Comparison of ENCODE assay signal across 8 cellular contexts in the genomic region with DNA sequence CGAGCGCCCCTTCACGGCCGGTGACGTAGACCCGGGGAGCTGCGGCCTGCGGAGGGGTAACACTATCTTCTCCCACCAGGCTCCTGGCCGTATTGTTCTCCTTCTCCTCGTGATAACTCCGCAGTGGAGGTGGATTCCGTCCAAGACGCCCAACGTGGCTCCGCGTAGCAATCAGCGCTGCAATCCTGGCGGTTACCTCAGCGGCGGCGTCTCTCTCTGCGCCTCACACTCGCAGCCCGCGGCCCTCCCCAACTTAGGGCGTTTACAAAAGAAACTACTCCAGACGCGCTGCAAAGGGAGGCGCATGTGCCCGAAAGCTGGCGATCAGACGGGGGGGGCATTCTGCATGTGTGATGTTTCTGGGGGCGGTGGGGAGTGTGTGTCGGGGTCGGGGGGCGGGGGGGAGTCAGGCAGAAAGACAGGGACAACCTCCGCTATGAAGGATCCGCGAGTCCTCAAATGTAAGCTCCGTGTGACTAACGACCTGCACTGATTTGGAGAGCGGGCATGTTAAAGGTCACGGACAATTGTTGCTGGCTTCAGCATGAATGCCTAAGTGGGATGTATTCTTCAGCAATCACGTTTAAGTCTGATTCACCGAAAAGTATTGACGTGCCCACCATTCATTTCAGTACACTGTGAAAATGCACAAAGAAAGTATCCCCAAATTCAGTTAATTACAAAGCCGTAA. TPM values are rescaled to one million over a fixed set of nuclear protein-coding genes. Genes with fewer than 3 reads are reported as not detected.
DNase-seq lines count a peak whose midpoint lies in the region; ATAC-seq, FAIRE-seq and TF ChIP-seq lines count a peak whose summit lies in the region.

No MANE protein-coding gene starts in this region.

- TF ChIP-seq CTCF in Peyer's patch (IDR thresholded peaks at IDR 0.05), result no peak
- TF ChIP-seq CTCF in astrocyte of the cerebellum (IDR thresholded peaks at IDR 0.05; ENCODE audit: low read depth, low read length, missing control alignments), result no peak

- no peaks in the 10 kb centered on the region for H3K27me3 ChIP-seq in Peyer's patch
- no peaks in the 10 kb centered on the region for H3K27me3 ChIP-seq in small intestine (ENCODE audit: control insufficient read depth in 2 of 2, insufficient read depth in 2 of 2, low read length in 2 of 2)

- ATAC-seq in HG03521 (IDR thresholded peaks at IDR 0.05; ENCODE audit: unreplicated experiment), result no peak

- H3K36me3 ChIP-seq in Peyer's patch (no peaks in the 10 kb centered on the region), small intestine (ENCODE audit: control insufficient read depth in 2 of 2, insufficient read depth in 2 of 2, low read length in 2 of 2) (no peaks in the 10 kb centered on the region)

- H3K4me1 ChIP-seq in Peyer's patch, result peaks cover 0 to 16% (median 4%) of the 10 kb centered on the region in 4 donors
- H3K4me1 ChIP-seq in small intestine (ENCODE audit: control insufficient read depth in 2 of 2, insufficient read depth in 1 of 2, low read depth in 1 of 2, low read length in 1 of 2), result no peaks in the 10 kb centered on the region

- no peak for TF ChIP-seq POLR2A in Peyer's patch (IDR thresholded peaks at IDR 0.05)

- H3K27ac ChIP-seq in Peyer's patch (peak overlapping the region; percentile 63 to 91 (median 74)), small intestine (ENCODE audit: low read depth in 1 of 2, low read length in 1 of 2) (peak overlapping the region in 1 of 2 donors; percentile 90)

- in situ Hi-C loops in astrocyte of the cerebellum (cut with HindIII; ENCODE audit: low sequenced_read_pairs), result no loop called here

- DNase-seq in NCI-H1436 (lab: John Stamatoyannopoulos, UW) (peak; percentile 77), NCI-H1436 treated with DMSO at 0.1 percent for 48 hours (lab: John Stamatoyannopoulos, UW) (no peak), Peyer's patch (peak; percentile 33 to 74 (median 67)), astrocyte of the cerebellum (ENCODE audit: low read depth) (no peak), iPS-NIHi7 (ENCODE audit: extremely low spot score) (peak; percentile 44), small intestine (peak; percentile 56), dermis blood vessel endothelial cell (no peak)

- no peak for FAIRE-seq in small intestine (lab: Jason Lieb, UNC)

- WGBS in small intestine, 3 donors, result 7 to 15% (median 12%) methylated on average over 45 to 47 of the region's 47 CpGs

- H3K9me3 ChIP-seq in Peyer's patch, result no peaks in the 10 kb centered on the region
- no peaks in the 10 kb centered on the region for H3K9me3 ChIP-seq in small intestine (ENCODE audit: control insufficient read depth, low read depth)

- H3K4me3 ChIP-seq in Peyer's patch (peak overlapping the region; percentile 41 to 94 (median 72)), astrocyte of the cerebellum (ENCODE audit: low read depth, low read length) (peak overlapping the region; percentile 83), small intestine (ENCODE audit: low read depth in 1 of 2, low read length in 2 of 2) (peak overlapping the region; percentile 20 to 71)

RNA-seq across cellular contexts. Expression of a gene that starts 1.3 kb away (rescaled TPM):
- total RNA-seq in Peyer's patch (10 to 100 TPM; 19.8 to 39.6 (median 25.7) TPM), dermis blood vessel endothelial cell (12.3 and 13.2 TPM in 2 replicates)
- polyA plus RNA-seq in small intestine, result 1 to 10 TPM; 4.6 to 6.9 (median 6.1) TPM

Comparison
In these comparisons a context has a peak if more than half of its experiments do, and no peak if none do; other contexts are left out.
1. DNase-seq: peak in NCI-H1436 (single experiment), Peyer's patch (3 of 3), iPS-NIHi7 (single experiment) and small intestine (single experiment); none in NCI-H1436 treated with DMSO at 0.1 percent for 48 hours (single experiment), astrocyte of the cerebellum (single experiment) and dermis blood vessel endothelial cell (single experiment).
2. Peak in every context shown above with its lines, with median percentiles within 50 percentile points of each other: H3K4me3 ChIP-seq.